In the genomic region with DNA sequence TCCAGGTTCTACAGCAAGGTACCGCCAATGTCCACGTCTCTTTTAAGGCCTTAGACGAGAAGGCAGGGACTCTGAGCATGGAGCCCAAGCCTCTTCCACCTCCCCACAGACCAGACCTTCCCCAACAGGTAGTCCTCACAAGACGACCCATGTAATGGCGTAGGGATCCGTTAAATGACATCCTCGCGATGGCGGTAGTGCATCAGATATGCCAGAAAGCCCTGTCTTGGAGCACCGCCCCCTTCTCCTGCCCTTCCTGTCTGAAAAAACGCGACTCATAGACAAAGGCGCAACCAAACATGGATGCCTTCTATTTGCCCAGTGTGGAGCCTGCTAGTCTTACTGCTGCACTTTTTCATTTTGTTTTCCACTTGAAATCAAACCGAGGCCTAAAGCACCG, we compare ENCODE assay signal across 8 cellular contexts.
DNase-seq lines count a peak whose midpoint lies in the region; ATAC-seq and TF ChIP-seq lines count a peak whose summit lies in the region.

No MANE protein-coding gene starts in this region.

- H3K36me3 ChIP-seq in CD4-positive, alpha-beta memory T cell (ENCODE audit: insufficient read depth, low read length), result no peaks in the 10 kb centered on the region
- H3K36me3 ChIP-seq in WERI-Rb-1 (no peaks in the 10 kb centered on the region; the same call in 1 of the 2 replicates), mucosa of descending colon (ENCODE audit: low read depth) (no peaks in the 10 kb centered on the region)

- POLR2A ChIA-PET in CD4-positive, alpha-beta memory T cell (lab: Charles Lee; ENCODE audit: partially characterized antibody), result no interaction called here

- no peaks in the 10 kb centered on the region for H3K9me3 ChIP-seq in CD4-positive, alpha-beta memory T cell (ENCODE audit: control insufficient read depth in 1 of 2, low read length in 2 of 2)
- no peaks in the 10 kb centered on the region for H3K9me3 ChIP-seq in WERI-Rb-1 (ENCODE audit: severe bottlenecking)
- peaks cover 3% of the 10 kb centered on the region for H3K9me3 ChIP-seq in mucosa of descending colon

- CTCF ChIA-PET in CD4-positive, alpha-beta memory T cell (lab: Charles Lee; ENCODE audit: partially characterized antibody), result no interaction called here

- peak; percentile 67 for ATAC-seq in GM21717 (IDR thresholded peaks at IDR 0.05; ENCODE audit: unreplicated experiment)
- peak; percentile 93 for ATAC-seq in mucosa of descending colon
- no peak for ATAC-seq in GM21367 (IDR thresholded peaks at IDR 0.05; ENCODE audit: unreplicated experiment)

- H3K27ac ChIP-seq in CD4-positive, alpha-beta memory T cell (ENCODE audit: low read depth, low read length), result no peak overlapping the region
- peak overlapping the region; percentile 94 for H3K27ac ChIP-seq in WERI-Rb-1

- H3K27me3 Mint-ChIP-seq in CD4-positive, alpha-beta memory T cell, result no peaks in the 10 kb centered on the region

- H3K27ac Mint-ChIP-seq in CD4-positive, alpha-beta memory T cell, result peak overlapping the region in 5 of 7 donors; percentile 92 to 95 (median 93)

- no peaks in the 10 kb centered on the region for H3K27me3 ChIP-seq in CD4-positive, alpha-beta memory T cell (ENCODE audit: insufficient read depth, low read length)
- no peaks in the 10 kb centered on the region for H3K27me3 ChIP-seq in WERI-Rb-1 (ENCODE audit: insufficient read depth, low read depth, severe bottlenecking)

- intact Hi-C loops in CD4-positive, alpha-beta memory T cell (cut with micrococcal nuclease), result no loop called here
- intact Hi-C loops in mucosa of descending colon (cut with DNase I, micrococcal nuclease), result no loop called here

- H3K4me3 ChIP-seq in CD4-positive, alpha-beta memory T cell (ENCODE audit: low read length in 2 of 2), result no peak overlapping the region
- H3K4me3 ChIP-seq in WERI-Rb-1 (ENCODE audit: low read depth, low read length) (peak overlapping the region; percentile 57), mucosa of descending colon (no peak overlapping the region)

- H3K4me1 Mint-ChIP-seq in CD4-positive, alpha-beta memory T cell, result peaks cover 0 to 11% (median 2%) of the 10 kb centered on the region in 4 donors

- H3K4me1 ChIP-seq in CD4-positive, alpha-beta memory T cell (ENCODE audit: insufficient read depth, low read length), result no peaks in the 10 kb centered on the region
- no peaks in the 10 kb centered on the region for H3K4me1 ChIP-seq in mucosa of descending colon (ENCODE audit: low read depth)

- peaks cover 0 to 8% (median 4%) of the 10 kb centered on the region in 8 donors for H3K9me3 Mint-ChIP-seq in CD4-positive, alpha-beta memory T cell

- peak; percentile 52; the same call in 1 of the 2 replicates for TF ChIP-seq CTCF in WERI-Rb-1 (IDR thresholded peaks at IDR 0.05; ENCODE audit: low read depth, low read length)
- TF ChIP-seq CTCF in mucosa of descending colon (IDR thresholded peaks at IDR 0.05), result no peak

- H3K36me3 Mint-ChIP-seq in CD4-positive, alpha-beta memory T cell, result peaks cover 0 to 4% of the 10 kb centered on the region in 2 donors

- peak in 4 of 5 donors; percentile 83 to 87 (median 85) for DNase-seq in CD4-positive, alpha-beta memory T cell
- DNase-seq in WERI-Rb-1 (peak; percentile 92), mucosa of descending colon (peak in 1 of 3 donors; percentile 85), mesenteric fat pad (ENCODE audit: low spot score) (no peak), SW 1271 (lab: John Stamatoyannopoulos, UW) (no peak), epidermal melanocyte (ENCODE audit: insufficient read length, low spot score) (no peak)

- H3K4me3 Mint-ChIP-seq in CD4-positive, alpha-beta memory T cell, result peak overlapping the region in 6 of 8 donors; percentile 90 to 97 (median 93)

Comparison
In these comparisons a context has a peak if more than half of its experiments do, and no peak if none do; other contexts are left out.
1. DNase-seq: peak in CD4-positive, alpha-beta memory T cell (4 of 5) and WERI-Rb-1 (single experiment); none in mesenteric fat pad (single experiment), SW 1271 (0 of 2) and epidermal melanocyte (single experiment).